ENCODE assay signal across 14 cellular contexts in genomic region chr1:207418336-207418735, GRCh38.
"Had no signal": no experiment of that assay in that cellular context is flagged by ENCODE, and none has a peak within 500 bp of the region (broad histone marks: within the 10 kb centered on the region; RNA-seq: fewer than 3 reads in every experiment).

No MANE protein-coding gene starts in this region.

- H3K4me3 ChIP-seq: lung, right atrium auricular region, suprapubic skin had no signal

- DNase-seq: activated CD4-positive, alpha-beta memory T cell treated with anti-CD3 and anti-CD28 coated beads, Interleukin-2, amount 10 ng/mL, durations not matched to agents 7 days and 5 days; activated CD4-positive, alpha-beta T cell treated with anti-CD3 and anti-CD28 coated beads for 36 hours; activated effector memory CD4-positive, alpha-beta T cell treated with anti-CD3 and anti-CD28 coated beads, Interleukin-2, amount 50 U/mL, for 16 hours; activated T-cell treated with anti-CD3 and anti-CD28 coated beads, Interleukin-2, amount 50 U/mL, for 4 hours; caudate nucleus; nephron progenitor cell; occipital lobe; small intestine; stimulated activated CD4-positive, alpha-beta T cell treated with anti-CD3 and anti-CD28 coated beads, Interleukin-4, amount 100 ng/mL, for 24 hours; stimulated activated naive CD8-positive, alpha-beta T cell treated with anti-CD3 and anti-CD28 coated beads, Interleukin-15, Interleukin-2, amounts not matched to agents 100 U/mL and 50 U/mL, for 24 hours; T1000 had no signal

- ATAC-seq: activated CD4-positive, alpha-beta T cell treated with anti-CD3 and anti-CD28 coated beads for 36 hours; activated T-cell treated with anti-CD3 and anti-CD28 coated beads, Interleukin-2, amount 50 U/mL, for 4 hours; stimulated activated naive CD8-positive, alpha-beta T cell treated with anti-CD3 and anti-CD28 coated beads, Interleukin-15, Interleukin-2, amounts not matched to agents 100 U/mL and 50 U/mL, for 24 hours had no signal
